ENCODE assay signal across 8 cellular contexts in genomic region chrX:46446727-46447378, GRCh38.
DNase-seq lines count a peak whose midpoint lies in the region; ATAC-seq and TF ChIP-seq lines count a peak whose summit lies in the region.

No MANE protein-coding gene starts in this region.

- H3K36me3 ChIP-seq in prostate gland = no peaks in the 10 kb centered on the region

- CTCF ChIA-PET in T-cell (lab: Charles Lee) = interaction anchor here in 1 of 2 donors (0.6 kb wide), 1 partner anchor 126 kb away, joined by 3 read pairs; no protein-coding TSS in a partner anchor

- ATAC-seq in HG02642 (IDR thresholded peaks at IDR 0.05; ENCODE audit: poor library complexity, unreplicated experiment) = peak; percentile 96
- peak; percentile 89 to 95 (median 92) for ATAC-seq in T-cell (replicated peaks in 1 of 4)
- peak; percentile 100 for ATAC-seq in left ventricle myocardium superior

- TF ChIP-seq CTCF in GM12875 (IDR thresholded peaks at IDR 0.05; ENCODE audit: borderline replicate concordance, insufficient read depth, low read depth, low read length) = no peak
- TF ChIP-seq CTCF in prostate gland (IDR thresholded peaks at IDR 0.05) = no peak

- H3K36me3 Mint-ChIP-seq in T-cell = peaks cover 7% of the 10 kb centered on the region

- no peaks in the 10 kb centered on the region for H3K9me3 Mint-ChIP-seq in T-cell

- H3K4me3 Mint-ChIP-seq in T-cell = peak overlapping the region; percentile 83 to 85 (median 84)

- POLR2A ChIA-PET in T-cell (lab: Charles Lee) = no interaction called here

- no peaks in the 10 kb centered on the region for H3K27me3 ChIP-seq in prostate gland (replicated peaks; ENCODE audit: insufficient read depth)

- H3K4me1 ChIP-seq in prostate gland (replicated peaks) = no peaks in the 10 kb centered on the region

- peak; percentile 24 for TF ChIP-seq POLR2A in prostate gland (IDR thresholded peaks at IDR 0.05)

- intact Hi-C loops in left ventricle myocardium superior (cut with micrococcal nuclease) (no loop called here), prostate gland (cut with DNase I) (no loop called here)

- under 1% methylated on average over 39 of the region's 51 CpGs for WGBS in prostate gland

- peak overlapping the region; percentile 84 to 91 for H3K27ac Mint-ChIP-seq in T-cell

- H3K9me3 ChIP-seq in prostate gland = no peaks in the 10 kb centered on the region

- DNase-seq in NCI-H1105 (lab: John Stamatoyannopoulos, UW) = peak; percentile 83
- peak; percentile 62 to 84 (median 80) for DNase-seq in T-cell
- peak; percentile 68 for DNase-seq in amniotic epithelial cell (ENCODE audit: low read depth)
- DNase-seq in left ventricle myocardium superior = peak; percentile 91
- peak; percentile 46 for DNase-seq in prostate gland (ENCODE audit: low spot score)
- peak; percentile 88 for DNase-seq in ureter (ENCODE audit: low spot score)

- H3K27me3 Mint-ChIP-seq in T-cell = no peaks in the 10 kb centered on the region

- H3K27ac ChIP-seq in prostate gland = peak overlapping the region; percentile 74 to 77

- H3K4me3 ChIP-seq in GM12875 (ENCODE audit: low read depth, low read length) (peak overlapping the region; percentile 76), prostate gland (peak overlapping the region; percentile 51 to 54)

- peaks cover 7 to 24% (median 19%) of the 10 kb centered on the region in 3 donors for H3K4me1 Mint-ChIP-seq in T-cell

Comparison
In these comparisons a context has a peak if more than half of its experiments do, and no peak if none do; other contexts are left out.
1. Peak in every context shown above with its lines: DNase-seq, ATAC-seq, H3K4me3 ChIP-seq and H3K27ac ChIP-seq.